ENCODE assay signal across 1 cellular context in genomic region chr15:66993090-66993489, GRCh38.
TF ChIP-seq lines count a peak whose summit lies in the region.

No MANE protein-coding gene starts in this region.

TF ChIP-seq in HEK293, 187 proteins besides CTCF, POLR2A, EP300 and RAD21 (continued from another document):
- TF ChIP-seq, protein P1, sequence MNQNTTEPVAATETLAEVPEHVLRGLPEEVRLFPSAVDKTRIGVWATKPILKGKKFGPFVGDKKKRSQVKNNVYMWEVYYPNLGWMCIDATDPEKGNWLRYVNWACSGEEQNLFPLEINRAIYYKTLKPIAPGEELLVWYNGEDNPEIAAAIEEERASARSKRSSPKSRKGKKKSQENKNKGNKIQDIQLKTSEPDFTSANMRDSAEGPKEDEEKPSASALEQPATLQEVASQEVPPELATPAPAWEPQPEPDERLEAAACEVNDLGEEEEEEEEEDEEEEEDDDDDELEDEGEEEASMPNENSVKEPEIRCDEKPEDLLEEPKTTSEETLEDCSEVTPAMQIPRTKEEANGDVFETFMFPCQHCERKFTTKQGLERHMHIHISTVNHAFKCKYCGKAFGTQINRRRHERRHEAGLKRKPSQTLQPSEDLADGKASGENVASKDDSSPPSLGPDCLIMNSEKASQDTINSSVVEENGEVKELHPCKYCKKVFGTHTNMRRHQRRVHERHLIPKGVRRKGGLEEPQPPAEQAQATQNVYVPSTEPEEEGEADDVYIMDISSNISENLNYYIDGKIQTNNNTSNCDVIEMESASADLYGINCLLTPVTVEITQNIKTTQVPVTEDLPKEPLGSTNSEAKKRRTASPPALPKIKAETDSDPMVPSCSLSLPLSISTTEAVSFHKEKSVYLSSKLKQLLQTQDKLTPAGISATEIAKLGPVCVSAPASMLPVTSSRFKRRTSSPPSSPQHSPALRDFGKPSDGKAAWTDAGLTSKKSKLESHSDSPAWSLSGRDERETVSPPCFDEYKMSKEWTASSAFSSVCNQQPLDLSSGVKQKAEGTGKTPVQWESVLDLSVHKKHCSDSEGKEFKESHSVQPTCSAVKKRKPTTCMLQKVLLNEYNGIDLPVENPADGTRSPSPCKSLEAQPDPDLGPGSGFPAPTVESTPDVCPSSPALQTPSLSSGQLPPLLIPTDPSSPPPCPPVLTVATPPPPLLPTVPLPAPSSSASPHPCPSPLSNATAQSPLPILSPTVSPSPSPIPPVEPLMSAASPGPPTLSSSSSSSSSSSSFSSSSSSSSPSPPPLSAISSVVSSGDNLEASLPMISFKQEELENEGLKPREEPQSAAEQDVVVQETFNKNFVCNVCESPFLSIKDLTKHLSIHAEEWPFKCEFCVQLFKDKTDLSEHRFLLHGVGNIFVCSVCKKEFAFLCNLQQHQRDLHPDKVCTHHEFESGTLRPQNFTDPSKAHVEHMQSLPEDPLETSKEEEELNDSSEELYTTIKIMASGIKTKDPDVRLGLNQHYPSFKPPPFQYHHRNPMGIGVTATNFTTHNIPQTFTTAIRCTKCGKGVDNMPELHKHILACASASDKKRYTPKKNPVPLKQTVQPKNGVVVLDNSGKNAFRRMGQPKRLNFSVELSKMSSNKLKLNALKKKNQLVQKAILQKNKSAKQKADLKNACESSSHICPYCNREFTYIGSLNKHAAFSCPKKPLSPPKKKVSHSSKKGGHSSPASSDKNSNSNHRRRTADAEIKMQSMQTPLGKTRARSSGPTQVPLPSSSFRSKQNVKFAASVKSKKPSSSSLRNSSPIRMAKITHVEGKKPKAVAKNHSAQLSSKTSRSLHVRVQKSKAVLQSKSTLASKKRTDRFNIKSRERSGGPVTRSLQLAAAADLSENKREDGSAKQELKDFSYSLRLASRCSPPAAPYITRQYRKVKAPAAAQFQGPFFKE (tag by site-specific recombination; IDR thresholded peaks at IDR 0.05; ENCODE audit: borderline replicate concordance) = no peak
